Comparison of ENCODE assay signal across 1 cellular context in genomic region chr18:76522551-76522950, GRCh38.
TF ChIP-seq lines count a peak whose summit lies in the region.

No MANE protein-coding gene starts in this region.

TF ChIP-seq in GM23338, 12 proteins besides CTCF, POLR2A, EP300 and RAD21 (continued from another document):
- TF ChIP-seq EZH2 (IDR thresholded peaks at IDR 0.05; ENCODE audit: low read depth, unreplicated experiment) = no peak
